In the genomic region with DNA sequence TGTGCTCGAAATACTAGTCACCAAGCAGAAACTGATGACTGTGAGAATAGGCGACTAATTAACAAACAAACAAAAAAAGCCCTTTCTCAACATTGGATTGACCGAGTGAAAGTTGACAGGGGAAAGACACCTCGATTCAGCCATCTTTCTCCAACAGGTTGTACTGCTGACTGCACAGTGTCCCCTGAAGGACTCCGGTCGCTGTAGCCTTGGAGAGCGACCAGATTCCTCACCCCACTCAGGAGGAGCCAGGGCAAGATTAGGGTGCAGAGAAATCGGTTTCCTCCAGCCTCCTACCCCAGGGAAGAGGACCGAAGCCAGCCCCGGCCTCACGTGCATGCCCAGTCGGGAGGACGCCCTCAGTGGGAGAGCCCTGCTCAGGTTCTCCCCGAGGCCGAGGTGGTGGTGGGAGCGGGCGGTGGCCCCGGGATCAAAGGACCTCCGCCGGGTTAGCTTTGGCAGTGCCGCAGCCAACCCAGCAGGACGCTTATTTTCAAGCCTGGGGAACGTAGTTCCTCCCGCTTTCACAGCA, we compare ENCODE assay signal across 7 cellular contexts. TPM values are rescaled to one million over a fixed set of nuclear protein-coding genes. Genes with fewer than 3 reads are reported as not detected.
A peak's percentile ranks its signal among the peaks of the same experiment; 100 is the strongest.
DNase-seq lines count a peak whose midpoint lies in the region; ATAC-seq and TF ChIP-seq lines count a peak whose summit lies in the region.

No MANE protein-coding gene starts in this region.

- H3K4me3 ChIP-seq in esophagus squamous epithelium, result peak overlapping the region; percentile 92 to 98 (median 94)
- H3K4me3 ChIP-seq in naive thymus-derived CD4-positive, alpha-beta T cell (ENCODE audit: low read length), result peak overlapping the region; percentile 90
- peak overlapping the region; percentile 47 to 80 (median 72) for H3K4me3 ChIP-seq in thyroid gland (replicated peaks in 1 of 3)

- H3K9me3 ChIP-seq in esophagus squamous epithelium (no peaks in the 10 kb centered on the region), thyroid gland (no peaks in the 10 kb centered on the region)
- H3K9me3 ChIP-seq in naive thymus-derived CD4-positive, alpha-beta T cell (ENCODE audit: control insufficient read depth in 2 of 3, low read length in 3 of 3), result no peaks in the 10 kb centered on the region

- peak overlapping the region; percentile 95 for H3K4me3 Mint-ChIP-seq in activated CD4-positive, alpha-beta memory T cell treated with anti-CD3 and anti-CD28 coated beads for 36 hours
- H3K4me3 Mint-ChIP-seq in naive thymus-derived CD4-positive, alpha-beta T cell, result peak overlapping the region; percentile 92 to 98 (median 94)

- DNase-seq in HEK293T (ENCODE audit: extremely low spot score), result no peak
- peak; percentile 33 for DNase-seq in M059J (ENCODE audit: low read depth)
- DNase-seq in activated CD4-positive, alpha-beta memory T cell treated with anti-CD3 and anti-CD28 coated beads for 36 hours, result no peak
- peak; percentile 11 for DNase-seq in esophagus squamous epithelium (lab: John Stamatoyannopoulos, UW)
- peak in 6 of 9 donors; percentile 14 to 57 (median 36) for DNase-seq in naive thymus-derived CD4-positive, alpha-beta T cell
- DNase-seq in thyroid gland, result peak; percentile 67 to 68

- H3K27me3 ChIP-seq in esophagus squamous epithelium (no peaks in the 10 kb centered on the region), thyroid gland (no peaks in the 10 kb centered on the region)
- no peaks in the 10 kb centered on the region for H3K27me3 ChIP-seq in naive thymus-derived CD4-positive, alpha-beta T cell (ENCODE audit: control insufficient read depth in 2 of 2, insufficient read depth in 2 of 2, low read length in 2 of 2)

- TF ChIP-seq POLR2A in GM18505 (IDR thresholded peaks at IDR 0.05; ENCODE audit: borderline replicate concordance, extremely low read depth, insufficient read depth, insufficient read length) (no peak), esophagus squamous epithelium (IDR thresholded peaks at IDR 0.05) (peak in 1 of 4 donors; percentile 11), thyroid gland (IDR thresholded peaks at IDR 0.05) (no peak)

- peaks cover 37% of the 10 kb centered on the region for H3K4me1 Mint-ChIP-seq in activated CD4-positive, alpha-beta memory T cell treated with anti-CD3 and anti-CD28 coated beads for 36 hours (ENCODE audit: low read depth)
- peaks cover 28 to 54% (median 48%) of the 10 kb centered on the region in 7 donors for H3K4me1 Mint-ChIP-seq in naive thymus-derived CD4-positive, alpha-beta T cell

- H3K4me1 ChIP-seq in esophagus squamous epithelium, result peaks cover 0 to 31% (median 12%) of the 10 kb centered on the region in 3 donors
- H3K4me1 ChIP-seq in naive thymus-derived CD4-positive, alpha-beta T cell (ENCODE audit: control insufficient read depth in 2 of 2, insufficient read depth in 2 of 2, low read length in 2 of 2), result peaks cover 5 to 12% of the 10 kb centered on the region in 2 donors
- peaks cover 3 to 16% of the 10 kb centered on the region in 2 donors for H3K4me1 ChIP-seq in thyroid gland

- no peaks in the 10 kb centered on the region for H3K27me3 Mint-ChIP-seq in activated CD4-positive, alpha-beta memory T cell treated with anti-CD3 and anti-CD28 coated beads for 36 hours
- no peaks in the 10 kb centered on the region for H3K27me3 Mint-ChIP-seq in naive thymus-derived CD4-positive, alpha-beta T cell

- H3K36me3 ChIP-seq in esophagus squamous epithelium (no peaks in the 10 kb centered on the region), thyroid gland (no peaks in the 10 kb centered on the region)
- H3K36me3 ChIP-seq in naive thymus-derived CD4-positive, alpha-beta T cell (ENCODE audit: control insufficient read depth in 2 of 3, insufficient read depth in 3 of 3, low read length in 3 of 3), result peaks cover 0 to 4% (median 0%) of the 10 kb centered on the region in 3 experiments

- 1 to 6% methylated on average over 5 to 6 of the region's 24 CpGs for WGBS in esophagus squamous epithelium, 2 donors
- WGBS in thyroid gland, 2 donors, result 1% methylated on average over 19 of the region's 24 CpGs

- TF ChIP-seq CTCF in esophagus squamous epithelium (IDR thresholded peaks at IDR 0.05) (peak in 2 of 6 experiments; percentile 5 to 6), thyroid gland (IDR thresholded peaks at IDR 0.05) (no peak)

- peaks cover 2% of the 10 kb centered on the region for H3K36me3 Mint-ChIP-seq in activated CD4-positive, alpha-beta memory T cell treated with anti-CD3 and anti-CD28 coated beads for 36 hours
- H3K36me3 Mint-ChIP-seq in naive thymus-derived CD4-positive, alpha-beta T cell, result peaks cover 0 to 16% (median 0%) of the 10 kb centered on the region in 5 donors

- peak; percentile 24 for ATAC-seq in GM18505 (IDR thresholded peaks at IDR 0.05; ENCODE audit: unreplicated experiment)
- peak; percentile 3 for ATAC-seq in naive thymus-derived CD4-positive, alpha-beta T cell

- intact Hi-C loops in activated CD4-positive, alpha-beta memory T cell treated with anti-CD3 and anti-CD28 coated beads for 36 hours (cut with micrococcal nuclease), result loop anchor here (5.0 to 10.0 kb wide), 6 partner anchors 117 to 1685 kb away; a partner anchor contains a TSS
- intact Hi-C loops in esophagus squamous epithelium (cut with DNase I) (no loop called here), thyroid gland (cut with DNase I) (no loop called here)
- intact Hi-C loops in naive thymus-derived CD4-positive, alpha-beta T cell (cut with micrococcal nuclease), result loop anchor here (2.0 to 10.0 kb wide), 10 partner anchors 31 to 1835 kb away; a partner anchor contains a TSS

- CTCF ChIA-PET in HEK293T (lab: Yijun Ruan, JAX), result no interaction called here
- CTCF ChIA-PET in activated CD4-positive, alpha-beta memory T cell treated with anti-CD3 and anti-CD28 coated beads for 36 hours (lab: Charles Lee), result interaction anchor here (0.9 to 2.7 kb wide), 3 partner anchors 117 to 735 kb away, joined by 4 to 10 read pairs (median 6); a partner anchor contains a TSS
- CTCF ChIA-PET in naive thymus-derived CD4-positive, alpha-beta T cell (lab: Charles Lee), result no interaction called here

- H3K27ac Mint-ChIP-seq in activated CD4-positive, alpha-beta memory T cell treated with anti-CD3 and anti-CD28 coated beads for 36 hours, result peak overlapping the region; percentile 97
- H3K27ac Mint-ChIP-seq in naive thymus-derived CD4-positive, alpha-beta T cell, result peak overlapping the region; percentile 84 to 97 (median 92)

- POLR2A ChIA-PET in HEK293T (lab: Yijun Ruan, JAX), result interaction anchor here (0.8 to 1.7 kb wide), 10 partner anchors 12 to 829 kb away, joined by 3 to 6 read pairs (median 3); a partner anchor contains a TSS
- POLR2A ChIA-PET in activated CD4-positive, alpha-beta memory T cell treated with anti-CD3 and anti-CD28 coated beads for 36 hours (lab: Charles Lee), result interaction anchor here (0.9 to 2.8 kb wide), 6 partner anchors 23 to 669 kb away, joined by 3 to 19 read pairs (median 5); a partner anchor contains a TSS
- POLR2A ChIA-PET in naive thymus-derived CD4-positive, alpha-beta T cell (lab: Charles Lee), result interaction anchor here (0.6 to 2.8 kb wide), 11 partner anchors 9 to 829 kb away, joined by 3 to 27 read pairs (median 4); a partner anchor contains a TSS

- no peaks in the 10 kb centered on the region for H3K9me3 Mint-ChIP-seq in activated CD4-positive, alpha-beta memory T cell treated with anti-CD3 and anti-CD28 coated beads for 36 hours
- H3K9me3 Mint-ChIP-seq in naive thymus-derived CD4-positive, alpha-beta T cell, result no peaks in the 10 kb centered on the region

- H3K27ac ChIP-seq in esophagus squamous epithelium (peak overlapping the region; percentile 94 to 100 (median 97)), thyroid gland (peak overlapping the region; percentile 93 to 98 (median 97))
- peak overlapping the region; percentile 86 for H3K27ac ChIP-seq in naive thymus-derived CD4-positive, alpha-beta T cell (ENCODE audit: low read depth, low read length)

TF ChIP-seq in HEK293T, 16 proteins besides CTCF, POLR2A, EP300 and RAD21:
- TF ChIP-seq CTBP1 (IDR thresholded peaks at IDR 0.05; ENCODE audit: borderline replicate concordance) (no peak), L3MBTL2 (conservative IDR thresholded peaks at IDR 0.05) (0 out of 2 replicates have a peak, but pooled peaks have one; percentile 7), FOXK2 (IDR thresholded peaks at IDR 0.05) (no peak), LEF1 (IDR thresholded peaks at IDR 0.05; ENCODE audit: borderline replicate concordance) (no peak), ELF4 (IDR thresholded peaks at IDR 0.05) (no peak), TARDBP (IDR thresholded peaks at IDR 0.05) (no peak)

RNA-seq across cellular contexts. Expression of a gene that starts 1.1 kb away (rescaled TPM):
- 42.3 and 54.6 TPM in 2 replicates for total RNA-seq in M059J (2014; rRNA removed; shearing (Covaris generic))
- 10 to 100 TPM; 53.0 to 58.4 TPM for total RNA-seq in activated CD4-positive, alpha-beta memory T cell treated with anti-CD3 and anti-CD28 coated beads for 36 hours
- 10 to 100 TPM; 19.4 to 38.0 (median 33.9) TPM for total RNA-seq in esophagus squamous epithelium
- 10 to 100 TPM; 30.2 to 59.1 (median 37.0) TPM for total RNA-seq in naive thymus-derived CD4-positive, alpha-beta T cell
- 10 to 100 TPM; 29.6 to 30.7 TPM for polyA plus RNA-seq in naive thymus-derived CD4-positive, alpha-beta T cell
- 10 to 100 TPM; 36.2 to 40.9 (median 37.9) TPM for total RNA-seq in thyroid gland

Comparison
In these comparisons a context has a peak if more than half of its experiments do, and no peak if none do; other contexts are left out.
1. DNase-seq: peak in M059J (single experiment), esophagus squamous epithelium (single experiment), naive thymus-derived CD4-positive, alpha-beta T cell (6 of 9) and thyroid gland (2 of 2); none in HEK293T (single experiment) and activated CD4-positive, alpha-beta memory T cell treated with anti-CD3 and anti-CD28 coated beads for 36 hours (single experiment).
2. intact Hi-C loops: an anchor here in activated CD4-positive, alpha-beta memory T cell treated with anti-CD3 and anti-CD28 coated beads for 36 hours (5.0 to 10.0 kb wide) and naive thymus-derived CD4-positive, alpha-beta T cell (2.0 to 10.0 kb wide); none called in esophagus squamous epithelium and thyroid gland.
3. Peak in every context shown above with its lines, with median percentiles within 50 percentile points of each other: H3K27ac ChIP-seq and H3K4me3 ChIP-seq.